In genomic region chr15:91944334-91944733, GRCh38 we compare ENCODE assay signal across 25 cellular contexts.
DNase-seq lines count a peak whose midpoint lies in the region; ATAC-seq and TF ChIP-seq lines count a peak whose summit lies in the region.
"Had no signal": no experiment of that assay in that cellular context is flagged by ENCODE, and none has a peak within 500 bp of the region (broad histone marks: within the 10 kb centered on the region; RNA-seq: fewer than 3 reads in every experiment).

No MANE protein-coding gene starts in this region.

- H3K9ac ChIP-seq in endodermal cell (ENCODE audit: extremely low read depth, low read length, poor library complexity, severe bottlenecking): no peak overlapping the region
- H3K9ac ChIP-seq: BLaER1 had no signal

- H3K27ac ChIP-seq in endodermal cell (ENCODE audit: low read depth, low read length) (peak overlapping the region; percentile 21), testis (no peak overlapping the region), sigmoid colon (no peak overlapping the region)
- H3K27ac ChIP-seq: BLaER1, SJSA1, VCaP had no signal

- H3K27me3 ChIP-seq in endodermal cell (ENCODE audit: control insufficient read depth, insufficient read depth, low read length, poor library complexity, severe bottlenecking) (no peaks in the 10 kb centered on the region), testis (no peaks in the 10 kb centered on the region), sigmoid colon (no peaks in the 10 kb centered on the region)
- H3K27me3 ChIP-seq: adrenal gland, BLaER1, SJSA1 had no signal

- intact Hi-C loops in Right ventricle myocardium inferior (cut with DNase I) (no loop called here), cardiac septum (cut with DNase I) (loop anchor here (5.0 to 10.0 kb wide), 2 partner anchors 133 to 640 kb away; no protein-coding TSS in a partner anchor), testis (cut with DNase I; ENCODE audit: low total_unique reads) (no loop called here), sigmoid colon (cut with DNase I) (loop anchor here (5.0 kb wide), 1 partner anchor 92 kb away; the partner anchor contains the start of gene SLCO3A1)

- H3K4me1 Mint-ChIP-seq in endodermal cell (peaks cover 24% of the 10 kb centered on the region), type B pancreatic cell (ENCODE audit: unreplicated experiment) (peaks cover 55% of the 10 kb centered on the region)

- WGBS in endodermal cell (ENCODE audit: insufficient coverage in 1 of 2, insufficient read length in 1 of 2), 2 experiments: 63 to 80% methylated on average over 3 to 7 of the region's 7 CpGs
- WGBS in testis, 2 donors: 67 to 76% methylated on average over 7 of the region's 7 CpGs
- 81 to 83% methylated on average over 7 of the region's 7 CpGs for WGBS in sigmoid colon, 2 donors

- H3K9me3 ChIP-seq in endodermal cell (ENCODE audit: control insufficient read depth, low read length) (no peaks in the 10 kb centered on the region), testis (no peaks in the 10 kb centered on the region), sigmoid colon (no peaks in the 10 kb centered on the region)
- H3K9me3 ChIP-seq: A549, adrenal gland, BLaER1, SJSA1 had no signal

- TF ChIP-seq EP300 in sigmoid colon (IDR thresholded peaks at IDR 0.05): no peak

- TF ChIP-seq CTCF in endodermal cell (conservative IDR thresholded peaks at IDR 0.05) (no peak), type B pancreatic cell (conservative IDR thresholded peaks at IDR 0.05) (no peak), testis (IDR thresholded peaks at IDR 0.05) (no peak), sigmoid colon (IDR thresholded peaks at IDR 0.05) (no peak)

- H3K4me3 ChIP-seq in endodermal cell (ENCODE audit: low read length): no peak overlapping the region
- no peak overlapping the region for H3K4me3 ChIP-seq in testis
- no peak overlapping the region for H3K4me3 ChIP-seq in sigmoid colon
- H3K4me3 ChIP-seq: A549, adrenal gland, BLaER1, SJSA1 had no signal

- no peaks in the 10 kb centered on the region for H3K36me3 Mint-ChIP-seq in endodermal cell (ENCODE audit: low read depth)
- H3K36me3 Mint-ChIP-seq in type B pancreatic cell: peaks cover 9% of the 10 kb centered on the region

- H3K36me3 ChIP-seq in endodermal cell (ENCODE audit: control insufficient read depth, insufficient read depth, low read length): no peaks in the 10 kb centered on the region
- H3K36me3 ChIP-seq in testis (ENCODE audit: low read depth, missing control alignments): no peaks in the 10 kb centered on the region
- no peaks in the 10 kb centered on the region for H3K36me3 ChIP-seq in sigmoid colon
- H3K36me3 ChIP-seq: adrenal gland, BLaER1, SJSA1 had no signal

- H3K27me3 Mint-ChIP-seq in endodermal cell (ENCODE audit: insufficient read depth) (no peaks in the 10 kb centered on the region), type B pancreatic cell (peaks cover 4% of the 10 kb centered on the region)

- H3K27ac Mint-ChIP-seq in endodermal cell (no peak overlapping the region), type B pancreatic cell (peak overlapping the region; percentile 99)
- H3K27ac Mint-ChIP-seq: nephron; T-helper 1 cell treated with Interleukin-12 subunit alpha and Interleukin-12 subunit beta and Interleukin-4 antibody, amounts not matched to agents 30 μg/mL and 1 μg/mL, for 36 hours had no signal

- no peak for TF ChIP-seq POLR2A in testis (IDR thresholded peaks at IDR 0.05)
- TF ChIP-seq POLR2A in sigmoid colon (IDR thresholded peaks at IDR 0.05): no peak

- H3K9me3 Mint-ChIP-seq in endodermal cell: no peaks in the 10 kb centered on the region
- H3K9me3 Mint-ChIP-seq in type B pancreatic cell: no peaks in the 10 kb centered on the region
- H3K9me3 Mint-ChIP-seq: nephron; T-helper 1 cell treated with Interleukin-12 subunit alpha and Interleukin-12 subunit beta and Interleukin-4 antibody, amounts not matched to agents 30 μg/mL and 1 μg/mL, for 36 hours had no signal

- peak; percentile 26 for ATAC-seq in Right ventricle myocardium inferior
- ATAC-seq: A549, HepG2, PC-3 had no signal

- DNase-seq in Right ventricle myocardium inferior (ENCODE audit: missing footprints) (no peak), cardiac septum (ENCODE audit: low spot score) (no peak), endodermal cell (no peak), medulla oblongata (ENCODE audit: extremely low spot score) (peak; percentile 52), type B pancreatic cell (ENCODE audit: extremely low spot score, unreplicated experiment) (no peak), testis (no peak), NCI-H2227 treated with DMSO at 0.1 percent for 48 hours (lab: John Stamatoyannopoulos, UW) (no peak), sigmoid colon (no peak)
- DNase-seq: activated CD8-positive, alpha-beta memory T cell treated with anti-CD3 and anti-CD28 coated beads, Interleukin-2, amount 50 U/mL, for 4 hours; activated effector memory CD4-positive, alpha-beta T cell treated with Interleukin-2 at 50 U/mL for 16 hours; adrenal gland; DMS 273 treated with DMSO at 0.1 percent for 48 hours; kidney; NCI-H1417; NCI-H2171; NCI-H774; PC-3; stimulated activated CD4-positive, alpha-beta T cell treated with anti-CD3 and anti-CD28 coated beads, Interleukin-4, amount 100 ng/mL, for 4 hours had no signal

- H3K4me1 ChIP-seq in endodermal cell (ENCODE audit: control insufficient read depth, insufficient read depth, low read length) (peaks cover 7% of the 10 kb centered on the region), testis (peaks cover 43% of the 10 kb centered on the region), sigmoid colon (peaks cover 0 to 37% (median 23%) of the 10 kb centered on the region in 4 donors)
- H3K4me1 ChIP-seq: SJSA1 had no signal

- H3K4me3 Mint-ChIP-seq in endodermal cell: no peak overlapping the region
- no peak overlapping the region for H3K4me3 Mint-ChIP-seq in type B pancreatic cell
- H3K4me3 Mint-ChIP-seq: nephron; T-helper 1 cell treated with Interleukin-12 subunit alpha and Interleukin-12 subunit beta and Interleukin-4 antibody, amounts not matched to agents 30 μg/mL and 1 μg/mL, for 36 hours had no signal

Comparison
In these comparisons a context has a peak if more than half of its experiments do, and no peak if none do; other contexts are left out.
1. intact Hi-C loops: an anchor here in cardiac septum (5.0 to 10.0 kb wide) and sigmoid colon (5.0 kb wide); none called in Right ventricle myocardium inferior and testis.